In genomic region chr10:323651-324293, GRCh38 we compare ENCODE assay signal across 8 cellular contexts.
A peak's percentile ranks its signal among the peaks of the same experiment; 100 is the strongest.
DNase-seq lines count a peak whose midpoint lies in the region; ATAC-seq and TF ChIP-seq lines count a peak whose summit lies in the region.

No MANE protein-coding gene starts in this region.

- intact Hi-C loops in MCF 10A (cut with micrococcal nuclease) (no loop called here), breast epithelium (cut with DNase I; ENCODE audit: low total_unique reads) (no loop called here)

- no peaks in the 10 kb centered on the region for H3K36me3 Mint-ChIP-seq in MCF 10A (ENCODE audit: insufficient read depth, unreplicated experiment)
- peaks cover 4% of the 10 kb centered on the region for H3K36me3 Mint-ChIP-seq in T-helper 2 cell treated with Interferon-gamma antibody and Interleukin-4, amounts not matched to agents 5 μg/mL and 100 μg/mL, for 36 hours (ENCODE audit: low read depth)
- H3K36me3 Mint-ChIP-seq in central memory CD8-positive, alpha-beta T cell (ENCODE audit: insufficient read depth): peaks cover 6% of the 10 kb centered on the region
- no peaks in the 10 kb centered on the region for H3K36me3 Mint-ChIP-seq in memory B cell

- 21% methylated on average over 15 of the region's 15 CpGs for WGBS in suprapubic skin

- CTCF ChIA-PET in MCF 10A (lab: Yijun Ruan, JAX): interaction anchor here (0.7 kb wide), 1 partner anchor 132 kb away, joined by 3 read pairs; no protein-coding TSS in a partner anchor

- H3K9me3 Mint-ChIP-seq in MCF 10A (ENCODE audit: unreplicated experiment): no peaks in the 10 kb centered on the region
- no peaks in the 10 kb centered on the region for H3K9me3 Mint-ChIP-seq in T-helper 2 cell treated with Interferon-gamma antibody and Interleukin-4, amounts not matched to agents 5 μg/mL and 100 μg/mL, for 36 hours
- H3K9me3 Mint-ChIP-seq in central memory CD8-positive, alpha-beta T cell: no peaks in the 10 kb centered on the region
- H3K9me3 Mint-ChIP-seq in memory B cell: no peaks in the 10 kb centered on the region

- no peaks in the 10 kb centered on the region for H3K27me3 Mint-ChIP-seq in MCF 10A (ENCODE audit: insufficient read depth, unreplicated experiment)
- no peaks in the 10 kb centered on the region for H3K27me3 Mint-ChIP-seq in T-helper 2 cell treated with Interferon-gamma antibody and Interleukin-4, amounts not matched to agents 5 μg/mL and 100 μg/mL, for 36 hours (ENCODE audit: low read depth)
- H3K27me3 Mint-ChIP-seq in central memory CD8-positive, alpha-beta T cell: no peaks in the 10 kb centered on the region
- peaks cover 4% of the 10 kb centered on the region for H3K27me3 Mint-ChIP-seq in memory B cell

- H3K4me3 ChIP-seq in breast epithelium (peak overlapping the region in 1 of 3 donors; percentile 5), suprapubic skin (no peak overlapping the region)

- H3K4me1 ChIP-seq in breast epithelium: no peaks in the 10 kb centered on the region
- H3K4me1 ChIP-seq in suprapubic skin: peaks cover 18% of the 10 kb centered on the region

- peak; percentile 99 for ATAC-seq in HG03175 (IDR thresholded peaks at IDR 0.05; ENCODE audit: unreplicated experiment)
- ATAC-seq in central memory CD8-positive, alpha-beta T cell (replicated peaks; ENCODE audit: extremely low read depth, poor library complexity, severe bottlenecking): peak; percentile 98
- peak; percentile 95 for ATAC-seq in memory B cell (ENCODE audit: low read depth)

- DNase-seq in MCF 10A (ENCODE audit: unreplicated experiment): peak; percentile 92
- DNase-seq in breast epithelium (ENCODE audit: low spot score in 2 of 2): no peak
- DNase-seq in T-helper 2 cell treated with Interferon-gamma antibody and Interleukin-4, amounts not matched to agents 5 μg/mL and 100 μg/mL, for 36 hours (ENCODE audit: low spot score): peak; percentile 26
- peak in 1 of 2 donors; percentile 42 for DNase-seq in central memory CD8-positive, alpha-beta T cell (ENCODE audit: low spot score in 2 of 2)
- peak in 1 of 2 donors; percentile 45 for DNase-seq in memory B cell (ENCODE audit: low spot score in 2 of 2)
- DNase-seq in suprapubic skin (ENCODE audit: low spot score in 2 of 2): peak; percentile 90
- no peak for DNase-seq in NCI-H82 treated with DMSO at 0.1 percent for 48 hours (lab: John Stamatoyannopoulos, UW; ENCODE audit: unreplicated experiment)

- H3K4me3 Mint-ChIP-seq in MCF 10A (ENCODE audit: unreplicated experiment): peak overlapping the region; percentile 63
- peak overlapping the region; percentile 34 for H3K4me3 Mint-ChIP-seq in T-helper 2 cell treated with Interferon-gamma antibody and Interleukin-4, amounts not matched to agents 5 μg/mL and 100 μg/mL, for 36 hours
- peak overlapping the region; percentile 75 for H3K4me3 Mint-ChIP-seq in central memory CD8-positive, alpha-beta T cell
- peak overlapping the region; percentile 80 for H3K4me3 Mint-ChIP-seq in memory B cell

- no peak for TF ChIP-seq CTCF in MCF 10A (IDR thresholded peaks at IDR 0.05; ENCODE audit: unreplicated experiment)
- no peak for TF ChIP-seq CTCF in breast epithelium (IDR thresholded peaks at IDR 0.05)
- no peak for TF ChIP-seq CTCF in suprapubic skin (IDR thresholded peaks at IDR 0.05)

- H3K36me3 ChIP-seq in breast epithelium (no peaks in the 10 kb centered on the region), suprapubic skin (peaks cover 29% of the 10 kb centered on the region)

- TF ChIP-seq EP300 in suprapubic skin (IDR thresholded peaks at IDR 0.05): no peak

- no peaks in the 10 kb centered on the region for H3K27me3 ChIP-seq in breast epithelium
- no peaks in the 10 kb centered on the region for H3K27me3 ChIP-seq in suprapubic skin

- H3K4me1 Mint-ChIP-seq in MCF 10A (ENCODE audit: insufficient read depth, unreplicated experiment): peaks cover 8% of the 10 kb centered on the region
- H3K4me1 Mint-ChIP-seq in T-helper 2 cell treated with Interferon-gamma antibody and Interleukin-4, amounts not matched to agents 5 μg/mL and 100 μg/mL, for 36 hours (ENCODE audit: low read depth): peaks cover 10% of the 10 kb centered on the region
- H3K4me1 Mint-ChIP-seq in central memory CD8-positive, alpha-beta T cell: peaks cover 21% of the 10 kb centered on the region
- H3K4me1 Mint-ChIP-seq in memory B cell: peaks cover 14% of the 10 kb centered on the region

- TF ChIP-seq POLR2A in breast epithelium (IDR thresholded peaks at IDR 0.05) (no peak), suprapubic skin (IDR thresholded peaks at IDR 0.05) (no peak)

- no peaks in the 10 kb centered on the region for H3K9me3 ChIP-seq in breast epithelium
- H3K9me3 ChIP-seq in suprapubic skin: no peaks in the 10 kb centered on the region

- POLR2A ChIA-PET in MCF 10A (lab: Yijun Ruan, JAX): interaction anchor here (0.5 to 1.3 kb wide), 3 partner anchors 14 to 541 kb away, joined by 3 to 5 read pairs (median 3); no protein-coding TSS in a partner anchor

- peak overlapping the region in 1 of 2 donors; percentile 48 for H3K27ac ChIP-seq in breast epithelium
- peak overlapping the region; percentile 65 for H3K27ac ChIP-seq in suprapubic skin

- H3K27ac Mint-ChIP-seq in MCF 10A (ENCODE audit: low read depth, unreplicated experiment) (peak overlapping the region; percentile 77), memory B cell (peak overlapping the region; percentile 33)
- H3K27ac Mint-ChIP-seq in T-helper 2 cell treated with Interferon-gamma antibody and Interleukin-4, amounts not matched to agents 5 μg/mL and 100 μg/mL, for 36 hours: peak overlapping the region; percentile 22
- H3K27ac Mint-ChIP-seq in central memory CD8-positive, alpha-beta T cell (ENCODE audit: low read depth): peak overlapping the region; percentile 72

- BruUV-seq in MCF 10A (replicated peaks; lab: Mats Ljungman, UMichigan): TSS peak; percentile 55

Comparison
In these comparisons a context has a peak if more than half of its experiments do, and no peak if none do; other contexts are left out.
1. DNase-seq: peak in MCF 10A (single experiment), T-helper 2 cell treated with Interferon-gamma antibody and Interleukin-4, amounts not matched to agents 5 μg/mL and 100 μg/mL, for 36 hours (single experiment) and suprapubic skin (2 of 2); none in breast epithelium (0 of 2) and NCI-H82 treated with DMSO at 0.1 percent for 48 hours (single experiment).
2. H3K27ac Mint-ChIP-seq: peak in every context shown above with its lines; median percentile 77 in MCF 10A; 72 in central memory CD8-positive, alpha-beta T cell; 33 in memory B cell; 22 in T-helper 2 cell treated with Interferon-gamma antibody and Interleukin-4, amounts not matched to agents 5 μg/mL and 100 μg/mL, for 36 hours.
3. Peak in every context shown above with its lines, with median percentiles within 50 percentile points of each other: H3K4me3 Mint-ChIP-seq and ATAC-seq.